Comparison of ENCODE assay signal across 23 cellular contexts in genomic region chr1:25685938-25686665, GRCh38.
A peak's percentile ranks its signal among the peaks of the same experiment; 100 is the strongest.
DNase-seq lines count a peak whose midpoint lies in the region; ATAC-seq and TF ChIP-seq lines count a peak whose summit lies in the region.
"Had no signal": no experiment of that assay in that cellular context is flagged by ENCODE, and none has a peak within 500 bp of the region (broad histone marks: within the 10 kb centered on the region; RNA-seq: fewer than 3 reads in every experiment).

No MANE protein-coding gene starts in this region.

- no peaks in the 10 kb centered on the region for H3K36me3 ChIP-seq in left ventricle myocardium inferior
- H3K36me3 ChIP-seq in psoas muscle (ENCODE audit: insufficient read depth in 1 of 2, low read depth in 1 of 2) = no peaks in the 10 kb centered on the region
- no peaks in the 10 kb centered on the region for H3K36me3 ChIP-seq in upper lobe of left lung
- H3K36me3 ChIP-seq: gastroesophageal sphincter, MG63, neutrophil had no signal

- no peak for TF ChIP-seq EP300 in upper lobe of left lung (IDR thresholded peaks at IDR 0.05)

- DNase-seq in left cardiac atrium (peak; percentile 56), left ventricle myocardium inferior (no peak), fibroblast of mammary gland (ENCODE audit: low read depth) (peak; percentile 54), psoas muscle (peak; percentile 72 to 87), upper lobe of left lung (peak in 1 of 2 donors; percentile 67), GM13976 (ENCODE audit: low spot score) (no peak), occipital lobe (lab: John Stamatoyannopoulos, UW) (no peak), NOMO-1 (lab: John Stamatoyannopoulos, UW; ENCODE audit: unreplicated experiment in 2 of 2) (no peak)
- DNase-seq: activated B cell treated with CpG ODN at 0.5 μM for 24 hours; CD4-positive, alpha-beta memory T cell; DMS153; effector CD8-positive, alpha-beta T cell; MG63; NCI-H2081 treated with DMSO at 0.1 percent for 48 hours; NCI-H446 treated with DMSO at 0.1 percent for 48 hours; OCI-M1; SHP77; stimulated activated CD4-positive, alpha-beta T cell treated with anti-CD3 and anti-CD28 coated beads, Interleukin-12 subunit alpha, Interleukin-12 subunit beta, amount 100 ng/mL, for 4 hours; stimulated activated CD4-positive, alpha-beta T cell treated with anti-CD3 and anti-CD28 coated beads, Interleukin-4, amount 100 ng/mL, for 4 hours; stimulated activated naive CD4-positive, alpha-beta T cell treated with Interleukin-2 at 50 U/mL for 16 hours; SW 1271 had no signal

- TF ChIP-seq CTCF in left ventricle myocardium inferior (IDR thresholded peaks at IDR 0.05; ENCODE audit: borderline replicate concordance) (no peak), fibroblast of mammary gland (conservative IDR thresholded peaks at IDR 0.05; ENCODE audit: control insufficient read depth, insufficient read depth, low read depth, low read length) (no peak), psoas muscle (IDR thresholded peaks at IDR 0.05) (no peak), upper lobe of left lung (IDR thresholded peaks at IDR 0.05) (no peak), GM13976 (IDR thresholded peaks at IDR 0.05; ENCODE audit: borderline replicate concordance, control extremely low read depth, extremely low read depth, insufficient read depth, missing control alignments) (no peak)

- in situ Hi-C loops in GM13976 (cut with MboI; ENCODE audit: low sequenced_read_pairs, unreplicated experiment) = no loop called here

- ATAC-seq in left cardiac atrium (peak in 1 of 2 donors; percentile 32), psoas muscle (peak; percentile 53 to 78 (median 62)), upper lobe of left lung (ENCODE audit: low FRiP score in 2 of 2) (peak in 1 of 2 donors; percentile 66)
- ATAC-seq: gastroesophageal sphincter had no signal

- H3K27me3 ChIP-seq in left ventricle myocardium inferior (ENCODE audit: low read depth) (no peaks in the 10 kb centered on the region), psoas muscle (ENCODE audit: insufficient read depth in 3 of 3, low read length in 2 of 3) (no peaks in the 10 kb centered on the region), upper lobe of left lung (no peaks in the 10 kb centered on the region)
- H3K27me3 ChIP-seq: gastroesophageal sphincter, MG63, neutrophil had no signal

- no peak for TF ChIP-seq POLR2A in upper lobe of left lung (IDR thresholded peaks at IDR 0.05)

- H3K9me3 ChIP-seq in left ventricle myocardium inferior (replicated peaks) = no peaks in the 10 kb centered on the region
- H3K9me3 ChIP-seq in psoas muscle = no peaks in the 10 kb centered on the region
- H3K9me3 ChIP-seq in upper lobe of left lung = no peaks in the 10 kb centered on the region
- H3K9me3 ChIP-seq: gastroesophageal sphincter, MG63, neutrophil had no signal

- intact Hi-C loops in left cardiac atrium (cut with DNase I) (loop anchor here (10.0 kb wide), 2 partner anchors 61 to 109 kb away; no protein-coding TSS in a partner anchor), left ventricle myocardium inferior (cut with micrococcal nuclease) (no loop called here), psoas muscle (cut with DNase I) (loop anchor here in 1 of 2 donors (5.0 kb wide), 1 partner anchor 111 kb away; no protein-coding TSS in a partner anchor)

- H3K27ac ChIP-seq in left ventricle myocardium inferior (replicated peaks) (no peak overlapping the region), psoas muscle (peak overlapping the region; percentile 23), upper lobe of left lung (peak overlapping the region; percentile 24 to 50 (median 46))
- H3K27ac ChIP-seq: neutrophil had no signal

- WGBS in psoas muscle, 3 donors = 55 to 80% (median 60%) methylated on average over 19 of the region's 19 CpGs
- 80 to 94% methylated on average over 19 of the region's 19 CpGs for WGBS in upper lobe of left lung, 2 donors

- H3K4me1 ChIP-seq in left ventricle myocardium inferior (peaks cover 53% of the 10 kb centered on the region), psoas muscle (peaks cover 35% of the 10 kb centered on the region), upper lobe of left lung (peaks cover 8 to 25% (median 19%) of the 10 kb centered on the region in 4 donors)

- H3K4me3 ChIP-seq in left ventricle myocardium inferior (no peak overlapping the region), fibroblast of mammary gland (ENCODE audit: control insufficient read depth, low read depth, low read length) (no peak overlapping the region), psoas muscle (peak overlapping the region; percentile 41), upper lobe of left lung (no peak overlapping the region)
- H3K4me3 ChIP-seq: gastroesophageal sphincter, MG63 had no signal

Comparison
In these comparisons a context has a peak if more than half of its experiments do, and no peak if none do; other contexts are left out.
1. DNase-seq: peak in left cardiac atrium (single experiment), fibroblast of mammary gland (single experiment) and psoas muscle (2 of 2); none in left ventricle myocardium inferior (single experiment), GM13976 (single experiment), occipital lobe (single experiment) and NOMO-1 (0 of 2).